In genomic region chr12:71216725-71217579, GRCh38 we compare ENCODE assay signal across 8 cellular contexts.
DNase-seq lines count a peak whose midpoint lies in the region; ATAC-seq lines count a peak whose summit lies in the region.

No MANE protein-coding gene starts in this region.

- H3K4me1 ChIP-seq in adipocyte (ENCODE audit: control insufficient read depth, insufficient read depth, low read length): no peaks in the 10 kb centered on the region

- no peak overlapping the region for H3K9ac ChIP-seq in adipocyte (ENCODE audit: low read length)

- H3K4me3 ChIP-seq in adipocyte (ENCODE audit: low read length): no peak overlapping the region

- no peaks in the 10 kb centered on the region for H3K36me3 ChIP-seq in adipocyte (ENCODE audit: control insufficient read depth, insufficient read depth, low read length, severe bottlenecking)

- no peaks in the 10 kb centered on the region for H3K27me3 ChIP-seq in adipocyte (replicated peaks; ENCODE audit: control insufficient read depth, insufficient read depth, low read length)

- ATAC-seq in GM19351 (IDR thresholded peaks at IDR 0.05; ENCODE audit: unreplicated experiment): peak; percentile 78
- no peak for ATAC-seq in HG02588 (IDR thresholded peaks at IDR 0.05; ENCODE audit: unreplicated experiment)
- no peak for ATAC-seq in HG03378 (IDR thresholded peaks at IDR 0.05; ENCODE audit: unreplicated experiment)

- no peaks in the 10 kb centered on the region for H3K9me3 ChIP-seq in adipocyte (ENCODE audit: control insufficient read depth, low read length)

- DNase-seq in AG08396 (ENCODE audit: low spot score) (peak; percentile 9), NCI-H2029 treated with DMSO at 0.1 percent for 48 hours (lab: John Stamatoyannopoulos, UW) (peak; percentile 76), adipocyte (ENCODE audit: low read depth) (peak; percentile 24), kidney glomerular epithelial cell (lab: John Stamatoyannopoulos, UW) (peak; percentile 65), amniotic stem cell (lab: John Stamatoyannopoulos, UW) (no peak)
